In genomic region chr2:42414648-42415047, GRCh38 we compare ENCODE assay signal across 6 cellular contexts.
"Had no signal": no experiment of that assay in that cellular context is flagged by ENCODE, and none has a peak within 500 bp of the region (broad histone marks: within the 10 kb centered on the region; RNA-seq: fewer than 3 reads in every experiment).

No MANE protein-coding gene starts in this region.

- H3K27ac ChIP-seq: HL-60 had no signal

- DNase-seq: IMR-90, KBM-7, KG1 had no signal

- FAIRE-seq: HTR-8/SVneo, K562 had no signal

- ATAC-seq: K562 had no signal

- H3K4me3 ChIP-seq: K562 had no signal
